In the genomic region with DNA sequence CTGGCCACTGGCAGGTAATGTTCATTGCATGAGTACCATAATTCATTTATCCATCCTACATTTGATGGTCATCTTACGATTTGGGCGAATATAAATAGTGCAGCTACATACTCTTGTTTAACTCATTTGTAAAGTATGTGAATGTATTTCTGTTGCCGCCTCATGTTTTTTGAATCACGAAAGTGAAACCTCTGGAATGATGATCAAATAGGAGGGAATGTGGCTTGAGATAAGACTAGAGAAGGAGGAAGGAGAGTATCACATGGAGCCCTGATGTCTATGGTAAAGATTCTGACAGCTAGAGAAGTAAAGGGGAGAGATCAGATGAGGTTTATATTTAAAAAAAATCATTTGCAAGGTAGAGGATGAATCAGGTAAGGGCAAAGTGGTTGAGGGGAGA, we compare ENCODE assay signal across 17 cellular contexts. TPM values are rescaled to one million over a fixed set of nuclear protein-coding genes. Genes with fewer than 3 reads are reported as not detected.
A peak's percentile ranks its signal among the peaks of the same experiment; 100 is the strongest.
DNase-seq lines count a peak whose midpoint lies in the region; ATAC-seq and TF ChIP-seq lines count a peak whose summit lies in the region.
"Had no signal": no experiment of that assay in that cellular context is flagged by ENCODE, and none has a peak within 500 bp of the region (broad histone marks: within the 10 kb centered on the region; RNA-seq: fewer than 3 reads in every experiment).

No MANE protein-coding gene starts in this region.

- no peak overlapping the region; the same call in 1 of the 2 replicates for H3K14ac ChIP-seq in IMR-90 (replicated peaks; ENCODE audit: low read depth, low read length)

- no CpG with 5 or more reads among the region's 4 CpGs for WGBS in IMR-90 (ENCODE audit: extremely low coverage in 2 of 2, insufficient read length in 1 of 2), 2 experiments

- H3K23ac ChIP-seq in IMR-90 (ENCODE audit: low read depth, low read length): peak overlapping the region; percentile 8; the same call in 1 of the 2 replicates

- no peaks in the 10 kb centered on the region for H3K27me3 ChIP-seq in CD4-positive, CD25-positive, alpha-beta regulatory T cell (ENCODE audit: control insufficient read depth, insufficient read depth, low read length)
- no peaks in the 10 kb centered on the region for H3K27me3 ChIP-seq in IMR-90 (ENCODE audit: control insufficient read depth, insufficient read depth, low read length)
- H3K27me3 ChIP-seq: cardiac muscle cell, heart right ventricle had no signal

- H3K36me3 ChIP-seq in CD4-positive, CD25-positive, alpha-beta regulatory T cell (ENCODE audit: control insufficient read depth, insufficient read depth, low read length): peaks cover 89% of the 10 kb centered on the region
- H3K36me3 ChIP-seq in IMR-90 (ENCODE audit: control insufficient read depth, insufficient read depth, low read length): peaks cover 27% of the 10 kb centered on the region

- H3K9ac ChIP-seq in IMR-90 (ENCODE audit: low read depth, low read length): peak overlapping the region; percentile 36; the same call in 1 of the 2 replicates

- peaks cover 16% of the 10 kb centered on the region in 2 experiments for H3K79me1 ChIP-seq in IMR-90 (ENCODE audit: low read depth in 1 of 2, low read length in 2 of 2)

- H3K56ac ChIP-seq in IMR-90 (ENCODE audit: extremely low read depth, insufficient read depth, low read length): peak overlapping the region; percentile 73

- peak overlapping the region; percentile 42 to 60; a peak in 3 of 4 replicates for H4K8ac ChIP-seq in IMR-90 (ENCODE audit: low read depth in 2 of 2, low read length in 2 of 2)

- dilution Hi-C loops in IMR-90 (cut with HindIII; ENCODE audit: low sequenced_read_pairs, unreplicated experiment): no loop called here

- no peak overlapping the region for H3K4me3 Mint-ChIP-seq in CD4-positive, CD25-positive, alpha-beta regulatory T cell
- H3K4me3 Mint-ChIP-seq: activated T-helper 17 cell treated with anti-CD3 and anti-CD28 coated beads, Interleukin-2, amount 50 U/mL, for 72 hours; CD8-positive, alpha-beta memory T cell; T-helper 17 cell had no signal

- peak overlapping the region; percentile 45; the same call in 1 of the 2 replicates for H2BK120ac ChIP-seq in IMR-90 (ENCODE audit: low read depth, low read length)

- peak overlapping the region in 2 of 3 donors; percentile 74 to 96 for H3K27ac Mint-ChIP-seq in CD4-positive, CD25-positive, alpha-beta regulatory T cell

- H3K4me2 ChIP-seq in IMR-90 (ENCODE audit: low read depth, low read length): peak overlapping the region; percentile 89

- peak overlapping the region; percentile 27; the same call in 1 of the 2 replicates for H3K18ac ChIP-seq in IMR-90 (ENCODE audit: low read depth, low read length)

- no peak overlapping the region for H3K27ac ChIP-seq in CD4-positive, CD25-positive, alpha-beta regulatory T cell (ENCODE audit: insufficient read depth, low read length, poor library complexity, severe bottlenecking)
- peak overlapping the region; percentile 79 for H3K27ac ChIP-seq in IMR-90 (ENCODE audit: insufficient read depth, low read length)
- H3K27ac ChIP-seq: cardiac muscle cell, heart right ventricle had no signal

- no peak overlapping the region for H4K5ac ChIP-seq in IMR-90 (ENCODE audit: low read depth, low read length)

- CTCF ChIA-PET in IMR-90 (lab: Yijun Ruan, JAX): interaction anchor here (1.1 kb wide), 1 partner anchor 110 kb away, joined by 3 read pairs; no protein-coding TSS in a partner anchor

- no peak overlapping the region for H2AK5ac ChIP-seq in IMR-90 (ENCODE audit: low read depth, low read length)

- no peaks in the 10 kb centered on the region for H3K9me3 ChIP-seq in CD4-positive, CD25-positive, alpha-beta regulatory T cell (ENCODE audit: control insufficient read depth in 2 of 2, low read length in 2 of 2)
- no peaks in the 10 kb centered on the region for H3K9me3 ChIP-seq in IMR-90 (ENCODE audit: control insufficient read depth, insufficient read depth, low read length)
- H3K9me3 ChIP-seq: heart right ventricle had no signal

- peak overlapping the region; percentile 76; the same call in 1 of the 2 replicates for H2BK20ac ChIP-seq in IMR-90 (ENCODE audit: low read depth, low read length)

- no peaks in the 10 kb centered on the region for H3K4me1 ChIP-seq in CD4-positive, CD25-positive, alpha-beta regulatory T cell (ENCODE audit: control insufficient read depth, insufficient read depth, low read length, poor library complexity, severe bottlenecking)
- H3K4me1 ChIP-seq in IMR-90 (ENCODE audit: control insufficient read depth, insufficient read depth, low read length): peaks cover 11% of the 10 kb centered on the region

- no peaks in the 10 kb centered on the region for H3K9me3 Mint-ChIP-seq in CD4-positive, CD25-positive, alpha-beta regulatory T cell
- H3K9me3 Mint-ChIP-seq: activated T-helper 17 cell treated with anti-CD3 and anti-CD28 coated beads, Interleukin-2, amount 50 U/mL, for 72 hours; CD8-positive, alpha-beta memory T cell had no signal

- H3K4me1 Mint-ChIP-seq in CD4-positive, CD25-positive, alpha-beta regulatory T cell: peaks cover 12 to 24% (median 18%) of the 10 kb centered on the region in 4 donors

- H3K27me3 Mint-ChIP-seq in CD4-positive, CD25-positive, alpha-beta regulatory T cell: no peaks in the 10 kb centered on the region
- H3K27me3 Mint-ChIP-seq: activated T-helper 17 cell treated with anti-CD3 and anti-CD28 coated beads, Interleukin-2, amount 50 U/mL, for 72 hours; T-helper 17 cell had no signal

- H3K4me3 ChIP-seq in CD4-positive, CD25-positive, alpha-beta regulatory T cell (ENCODE audit: low read depth, low read length): no peak overlapping the region
- H3K4me3 ChIP-seq in IMR-90 (ENCODE audit: insufficient read depth, low read depth, low read length) (no peak overlapping the region), cardiac fibroblast (replicated peaks in 1 of 2; ENCODE audit: low read depth in 2 of 2, low read length in 2 of 2) (no peak overlapping the region)
- H3K4me3 ChIP-seq: cardiac muscle cell, heart right ventricle had no signal

- H2BK5ac ChIP-seq in IMR-90 (ENCODE audit: low read depth, low read length, poor library complexity, severe bottlenecking): peak overlapping the region; percentile 67

- H2AFZ ChIP-seq in IMR-90 (replicated peaks; ENCODE audit: low read length, poor library complexity): no peak overlapping the region

- POLR2A ChIA-PET in IMR-90 (lab: Charles Lee; ENCODE audit: unreplicated experiment): interaction anchor here (0.7 to 1.0 kb wide), 2 partner anchors 9 to 15 kb away, joined by 3 to 4 read pairs; a partner anchor contains a TSS

- H3K9me1 ChIP-seq in IMR-90 (ENCODE audit: insufficient read depth, low read length): 0 out of 2 replicates have a peak, but pooled peaks cover 6% of the 10 kb centered on the region

- BruUV-seq in IMR-90 (replicated peaks; lab: Mats Ljungman, UMichigan): no TSS peak

- no peak for TF ChIP-seq RAD21 in IMR-90 (IDR thresholded peaks at IDR 0.05; ENCODE audit: low read length)

- H3K36me3 Mint-ChIP-seq in CD4-positive, CD25-positive, alpha-beta regulatory T cell: peaks cover 54% of the 10 kb centered on the region

- H4K91ac ChIP-seq in IMR-90 (ENCODE audit: insufficient read depth, low read depth, low read length): peak overlapping the region; percentile 12; the same call in 1 of the 2 replicates

- no peaks in the 10 kb centered on the region for H4K20me1 ChIP-seq in IMR-90 (ENCODE audit: insufficient read depth, low read length)

- no peak overlapping the region for H2AK9ac ChIP-seq in IMR-90 (replicated peaks; ENCODE audit: low read depth, low read length, poor library complexity)

- no peak for TF ChIP-seq POLR2A in IMR-90 (IDR thresholded peaks at IDR 0.05; ENCODE audit: low read depth, low read length)

- H3K4ac ChIP-seq in IMR-90 (ENCODE audit: low read depth, low read length): peak overlapping the region; percentile 68; the same call in 1 of the 2 replicates

- intact Hi-C loops in IMR-90 (cut with micrococcal nuclease): no loop called here
- intact Hi-C loops in Right ventricle myocardium inferior (cut with DNase I): no loop called here

- no peak for TF ChIP-seq CTCF in IMR-90 (conservative IDR thresholded peaks at IDR 0.05; ENCODE audit: low read depth, low read length)
- no peak for TF ChIP-seq CTCF in cardiac fibroblast (IDR thresholded peaks at IDR 0.05; ENCODE audit: low read depth, low read length)
- TF ChIP-seq CTCF in omental fat pad (IDR thresholded peaks at IDR 0.05): no peak

- ATAC-seq in CD4-positive, CD25-positive, alpha-beta regulatory T cell (ENCODE audit: low read depth in 2 of 2): no peak
- ATAC-seq in IMR-90 (ENCODE audit: low read depth) (peak; percentile 90), omental fat pad (ENCODE audit: low FRiP score) (peak; percentile 62), Right ventricle myocardium inferior (no peak)
- ATAC-seq: activated T-helper 17 cell treated with anti-CD3 and anti-CD28 coated beads, Interleukin-2, amount 50 U/mL, for 72 hours; heart right ventricle; left colon; T-helper 17 cell had no signal

- no peak for DNase-seq in CD4-positive, CD25-positive, alpha-beta regulatory T cell
- peak; percentile 91 for DNase-seq in IMR-90
- peak; percentile 66 to 84 for DNase-seq in cardiac fibroblast (ENCODE audit: low read depth in 2 of 2)
- no peak for DNase-seq in omental fat pad (ENCODE audit: low spot score)
- DNase-seq in Right ventricle myocardium inferior (ENCODE audit: missing footprints): no peak
- DNase-seq in retina: no peak
- no peak for DNase-seq in stimulated activated CD8-positive, alpha-beta memory T cell treated with anti-CD3 and anti-CD28 coated beads, Interleukin-4, amount 100 ng/mL, for 48 hours
- DNase-seq: activated CD4-positive, alpha-beta T cell treated with anti-CD3 and anti-CD28 coated beads for 1 hour; CD8-positive, alpha-beta memory T cell; heart right ventricle; left colon; NCI-H2081; RPMI8226; T-helper 17 cell had no signal

- in situ Hi-C loops in IMR-90 (cut with MboI; ENCODE audit: low sequenced_read_pairs): no loop called here

- 0 out of 3 replicates have a peak overlapping the region, but pooled peaks have one; percentile 24 for H2BK15ac ChIP-seq in IMR-90 (ENCODE audit: low read depth, low read length)

RNA-seq across cellular contexts. Expression of a gene that starts 8.0 kb away (rescaled TPM):
- 15.2 TPM for total RNA-seq in CD4-positive, CD25-positive, alpha-beta regulatory T cell
- 10 to 100 TPM; 60.3 to 83.8 (median 75.2) TPM for polyA plus RNA-seq in CD4-positive, CD25-positive, alpha-beta regulatory T cell
- total RNA-seq in IMR-90 (2012; rRNA removed): 22.0 and 24.4 TPM in 2 replicates
- polyA plus RNA-seq in IMR-90 (2012; rRNA removed): 21.2 and 23.1 TPM in 2 replicates
- polyA plus RNA-seq in IMR-90 (2012; cell fraction: cytosol; rRNA removed): 7.8 and 17.5 TPM in 2 replicates
- 4.2 and 19.6 TPM in 2 replicates for polyA plus RNA-seq in IMR-90 (2012; cell fraction: nucleus; rRNA removed; ENCODE audit: low replicate concordance)
- total RNA-seq in omental fat pad: 10 to 100 TPM; 14.9 to 37.0 (median 23.5) TPM
- 29.2 TPM for total RNA-seq in Right ventricle myocardium inferior

RNA-seq across cellular contexts. Expression of a gene that starts 15.5 kb away (rescaled TPM):
- 88.1 TPM for total RNA-seq in CD4-positive, CD25-positive, alpha-beta regulatory T cell
- polyA plus RNA-seq in CD4-positive, CD25-positive, alpha-beta regulatory T cell: 100 to 1,000 TPM; 153 to 217 (median 186) TPM
- total RNA-seq in IMR-90 (2012; rRNA removed) (61.8 and 159 TPM in 2 replicates), omental fat pad (100 to 1,000 TPM in 2 of 4 donors, 10 to 100 TPM in 2; 53.2 to 149 (median 89.1) TPM), Right ventricle myocardium inferior (84.2 TPM)
- polyA plus RNA-seq in IMR-90 (2012; rRNA removed): 53.1 and 62.8 TPM in 2 replicates
- 31.4 and 56.6 TPM in 2 replicates for polyA plus RNA-seq in IMR-90 (2012; cell fraction: cytosol; rRNA removed)
- polyA plus RNA-seq in IMR-90 (2012; cell fraction: nucleus; rRNA removed; ENCODE audit: low replicate concordance): 7.1 and 14.7 TPM in 2 replicates

RNA-seq across cellular contexts. Expression of a gene that starts 52.4 kb away (rescaled TPM):
- not detected for total RNA-seq in CD4-positive, CD25-positive, alpha-beta regulatory T cell
- under 1 TPM in 1 of 4 donors, not detected in 3; 0.09 TPM for polyA plus RNA-seq in CD4-positive, CD25-positive, alpha-beta regulatory T cell
- total RNA-seq in IMR-90 (2012; rRNA removed): not detected in 2 replicates
- polyA plus RNA-seq in IMR-90 (2012; rRNA removed): not detected in 2 replicates
- polyA plus RNA-seq in IMR-90 (2012; cell fraction: cytosol; rRNA removed): not detected in 2 replicates
- polyA plus RNA-seq in IMR-90 (2012; cell fraction: nucleus; rRNA removed; ENCODE audit: low replicate concordance): not detected in 2 replicates
- 1 to 10 TPM in 1 of 4 donors, under 1 TPM in 3; 0.19 to 6.9 (median 0.40) TPM for total RNA-seq in omental fat pad
- 0.08 TPM for total RNA-seq in Right ventricle myocardium inferior
- total RNA-seq: activated T-helper 17 cell treated with anti-CD3 and anti-CD28 coated beads, Interleukin-2, amount 50 U/mL, for 72 hours; cardiac muscle cell; CD8-positive, alpha-beta memory T cell; myocyte; T-helper 17 cell had no signal
- polyA plus RNA-seq: cardiac muscle cell; CD8-positive, alpha-beta memory T cell had no signal

Comparison
In these comparisons a context has a peak if more than half of its experiments do, and no peak if none do; other contexts are left out.
1. ATAC-seq: peak in IMR-90 (single experiment) and omental fat pad (single experiment); none in CD4-positive, CD25-positive, alpha-beta regulatory T cell (0 of 2) and Right ventricle myocardium inferior (single experiment).
2. DNase-seq: peak in IMR-90 (single experiment) and cardiac fibroblast (2 of 2); none in CD4-positive, CD25-positive, alpha-beta regulatory T cell (0 of 3), omental fat pad (single experiment), Right ventricle myocardium inferior (single experiment), retina (single experiment) and stimulated activated CD8-positive, alpha-beta memory T cell treated with anti-CD3 and anti-CD28 coated beads, Interleukin-4, amount 100 ng/mL, for 48 hours (single experiment).